Comparison of ENCODE assay signal across 17 cellular contexts in genomic region chr22:30128511-30128910, GRCh38.
"Had no signal": no experiment of that assay in that cellular context is flagged by ENCODE, and none has a peak within 500 bp of the region (broad histone marks: within the 10 kb centered on the region; RNA-seq: fewer than 3 reads in every experiment).

No MANE protein-coding gene starts in this region.

- DNase-seq: activated CD4-positive, alpha-beta memory T cell treated with anti-CD3 and anti-CD28 coated beads, Interleukin-2, amount 10 ng/mL, durations not matched to agents 7 days and 5 days; activated CD4-positive, alpha-beta T cell treated with anti-CD3 and anti-CD28 coated beads for 1 hour; activated CD4-positive, alpha-beta T cell treated with anti-CD3 and anti-CD28 coated beads for 4 hours; activated CD4-positive, alpha-beta T cell treated with anti-CD3 and anti-CD28 coated beads, Interleukin-2, amount 10 ng/mL, durations not matched to agents 7 days and 5 days; activated CD4-positive, alpha-beta T cell treated with anti-CD3 and anti-CD28 coated beads, Interleukin-2, amount 50 U/mL, for 4 hours; activated CD8-positive, alpha-beta memory T cell treated with anti-CD3 and anti-CD28 coated beads, Interleukin-2, amount 50 U/mL, for 48 hours; activated gamma-delta T cell; activated naive CD4-positive, alpha-beta T cell; activated naive CD4-positive, alpha-beta T cell treated with anti-CD3 and anti-CD28 coated beads, Interleukin-2, amount 10 ng/mL, durations not matched to agents 7 days and 5 days; activated naive CD8-positive, alpha-beta T cell treated with anti-CD3 and anti-CD28 coated beads, Interleukin-2, amount 10 ng/mL, durations not matched to agents 7 days and 5 days; activated T-cell treated with anti-CD3 and anti-CD28 coated beads for 4 hours; activated T-cell treated with anti-CD3 and anti-CD28 coated beads, Interleukin-2, amount 50 U/mL, for 24 hours; activated T-cell treated with anti-CD3 and anti-CD28 coated beads, Interleukin-2, amount 50 U/mL, for 72 hours; dorsolateral prefrontal cortex; effector memory CD4-positive, alpha-beta T cell; endodermal cell; T-helper 2 cell had no signal
